ENCODE assay signal across 9 cellular contexts in genomic region chr2:72144746-72145657, GRCh38. TPM values are rescaled to one million over a fixed set of nuclear protein-coding genes. Genes with fewer than 3 reads are reported as not detected.
DNase-seq lines count a peak whose midpoint lies in the region; ATAC-seq and TF ChIP-seq lines count a peak whose summit lies in the region.
"Had no signal": no experiment of that assay in that cellular context is flagged by ENCODE, and none has a peak within 500 bp of the region (broad histone marks: within the 10 kb centered on the region; RNA-seq: fewer than 3 reads in every experiment).

No MANE protein-coding gene starts in this region.

- H3K9me3 ChIP-seq in HEK293 (ENCODE audit: control insufficient read depth, insufficient read depth, low read depth, low read length), result no peaks in the 10 kb centered on the region
- H3K9me3 ChIP-seq: adrenal gland had no signal

- H3K4me3 ChIP-seq in AG04449 (ENCODE audit: low read depth, low read length), result peak overlapping the region; percentile 20
- H3K4me3 ChIP-seq in HEK293 (ENCODE audit: low read depth, low read length), result peak overlapping the region; percentile 53
- H3K4me3 ChIP-seq in WI38 (ENCODE audit: low read depth, low read length), result peak overlapping the region; percentile 20
- peak overlapping the region; percentile 25 for H3K4me3 ChIP-seq in fibroblast of villous mesenchyme (ENCODE audit: low read depth, low read length)

- peaks cover 11% of the 10 kb centered on the region for H3K4me1 ChIP-seq in HEK293 (ENCODE audit: control insufficient read depth, insufficient read depth, low read length)

- DNase-seq in AG04449 (ENCODE audit: low read depth, low spot score) (no peak), fibroblast of villous mesenchyme (ENCODE audit: low read depth) (no peak), omental fat pad (ENCODE audit: low spot score) (peak; percentile 29), occipital lobe (lab: John Stamatoyannopoulos, UW) (no peak), SKM-1 treated with dmso at 0.1 percent for 144 hours (lab: John Stamatoyannopoulos, UW; ENCODE audit: unreplicated experiment) (no peak)

- peak overlapping the region; percentile 54; the same call in 1 of the 2 replicates for H3K27ac ChIP-seq in HEK293 (ENCODE audit: extremely low read depth, low read depth, low read length)
- H3K27ac ChIP-seq: adrenal gland had no signal

- POLR2A ChIA-PET in AG04449 (lab: Yijun Ruan, JAX), result no interaction called here
- POLR2A ChIA-PET in HEK293 (lab: Yijun Ruan, JAX), result interaction anchor here (1.1 kb wide), 1 partner anchor 29 kb away, joined by 3 read pairs; no protein-coding TSS in a partner anchor

- CTCF ChIA-PET in AG04449 (lab: Yijun Ruan, JAX), result no interaction called here
- CTCF ChIA-PET in HEK293 (lab: Yijun Ruan, JAX), result interaction anchor here (0.6 to 1.0 kb wide), 2 partner anchors 11 to 355 kb away, joined by 3 read pairs; no protein-coding TSS in a partner anchor

- TF ChIP-seq CTCF in AG04449 (IDR thresholded peaks at IDR 0.05; ENCODE audit: insufficient read depth, low read length, missing control alignments) (no peak), HEK293 (tag by site-specific recombination; IDR thresholded peaks at IDR 0.05) (peak; percentile 32; the same call in 1 of the 2 replicates), WI38 (IDR thresholded peaks at IDR 0.05; ENCODE audit: low read depth, low read length) (no peak), fibroblast of villous mesenchyme (IDR thresholded peaks at IDR 0.05; ENCODE audit: insufficient read depth, low read depth, low read length) (no peak), omental fat pad (IDR thresholded peaks at IDR 0.05) (no peak)

- H3K36me3 ChIP-seq in HEK293 (ENCODE audit: control insufficient read depth in 2 of 2, insufficient read depth in 1 of 2, low read length in 2 of 2), result no peaks in the 10 kb centered on the region
- H3K36me3 ChIP-seq: adrenal gland had no signal

- ATAC-seq in omental fat pad (ENCODE audit: low FRiP score) (peak; percentile 65), HG03095 (IDR thresholded peaks at IDR 0.05; ENCODE audit: unreplicated experiment) (no peak)

TF ChIP-seq in HEK293, 187 proteins besides CTCF, POLR2A, EP300 and RAD21 (continues in another document):
- TF ChIP-seq ZNF16 (tag by site-specific recombination; IDR thresholded peaks at IDR 0.05; ENCODE audit: low read depth) (no peak), ZNF501 (tag by site-specific recombination; IDR thresholded peaks at IDR 0.05) (no peak), ZBTB49 (tag by site-specific recombination; IDR thresholded peaks at IDR 0.05; ENCODE audit: low read depth) (no peak), ZNF366 (tag by site-specific recombination; conservative IDR thresholded peaks at IDR 0.05) (peak; percentile 42; the same call in 1 of the 2 replicates), ZNF658 (tag by site-specific recombination; IDR thresholded peaks at IDR 0.05) (no peak), ZBTB48 (tag by site-specific recombination; IDR thresholded peaks at IDR 0.05) (no peak), ZNF140 (tag by site-specific recombination; IDR thresholded peaks at IDR 0.05) (no peak), ZNF433 (tag by site-specific recombination; IDR thresholded peaks at IDR 0.05; ENCODE audit: low read depth) (no peak), SALL2 (tag by site-specific recombination; IDR thresholded peaks at IDR 0.05; ENCODE audit: borderline replicate concordance) (no peak), ZNF624 (tag by site-specific recombination; IDR thresholded peaks at IDR 0.05) (no peak), ZNF37A (tag by site-specific recombination; IDR thresholded peaks at IDR 0.05) (no peak), OSR2 (tag by site-specific recombination; IDR thresholded peaks at IDR 0.05) (no peak), ZBTB6 (tag by site-specific recombination; IDR thresholded peaks at IDR 0.05) (no peak), ZNF426 (tag by site-specific recombination; IDR thresholded peaks at IDR 0.05) (no peak), ZSCAN30 (tag by site-specific recombination; IDR thresholded peaks at IDR 0.05) (no peak), SCRT1 (tag by site-specific recombination; IDR thresholded peaks at IDR 0.05; ENCODE audit: borderline replicate concordance) (no peak), ZNF266 (tag by site-specific recombination; IDR thresholded peaks at IDR 0.05; ENCODE audit: low read depth) (no peak), ZNF837 (tag by site-specific recombination; IDR thresholded peaks at IDR 0.05) (no peak), ZNF121 (tag by site-specific recombination; IDR thresholded peaks at IDR 0.05) (no peak), ZNF302 (tag by site-specific recombination; IDR thresholded peaks at IDR 0.05; ENCODE audit: low read depth) (no peak), FEZF1 (tag by site-specific recombination; IDR thresholded peaks at IDR 0.05) (no peak), ZFP69B (tag by site-specific recombination; IDR thresholded peaks at IDR 0.05) (peak; percentile 76; the same call in 1 of the 2 replicates)
- TF ChIP-seq, protein P1, sequence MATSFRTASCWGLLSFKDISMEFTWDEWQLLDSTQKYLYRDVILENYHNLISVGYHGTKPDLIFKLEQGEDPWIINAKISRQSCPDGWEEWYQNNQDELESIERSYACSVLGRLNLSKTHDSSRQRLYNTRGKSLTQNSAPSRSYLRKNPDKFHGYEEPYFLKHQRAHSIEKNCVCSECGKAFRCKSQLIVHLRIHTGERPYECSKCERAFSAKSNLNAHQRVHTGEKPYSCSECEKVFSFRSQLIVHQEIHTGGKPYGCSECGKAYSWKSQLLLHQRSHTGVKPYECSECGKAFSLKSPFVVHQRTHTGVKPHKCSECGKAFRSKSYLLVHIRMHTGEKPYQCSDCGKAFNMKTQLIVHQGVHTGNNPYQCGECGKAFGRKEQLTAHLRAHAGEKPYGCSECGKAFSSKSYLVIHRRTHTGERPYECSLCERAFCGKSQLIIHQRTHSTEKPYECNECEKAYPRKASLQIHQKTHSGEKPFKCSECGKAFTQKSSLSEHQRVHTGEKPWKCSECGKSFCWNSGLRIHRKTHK (tag by site-specific recombination; IDR thresholded peaks at IDR 0.05), result no peak
- TF ChIP-seq, protein P2, sequence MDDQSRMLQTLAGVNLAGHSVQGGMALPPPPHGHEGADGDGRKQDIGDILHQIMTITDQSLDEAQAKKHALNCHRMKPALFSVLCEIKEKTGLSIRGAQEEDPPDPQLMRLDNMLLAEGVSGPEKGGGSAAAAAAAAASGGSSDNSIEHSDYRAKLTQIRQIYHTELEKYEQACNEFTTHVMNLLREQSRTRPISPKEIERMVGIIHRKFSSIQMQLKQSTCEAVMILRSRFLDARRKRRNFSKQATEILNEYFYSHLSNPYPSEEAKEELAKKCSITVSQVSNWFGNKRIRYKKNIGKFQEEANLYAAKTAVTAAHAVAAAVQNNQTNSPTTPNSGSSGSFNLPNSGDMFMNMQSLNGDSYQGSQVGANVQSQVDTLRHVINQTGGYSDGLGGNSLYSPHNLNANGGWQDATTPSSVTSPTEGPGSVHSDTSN (CRISPR knock-in tag; IDR thresholded peaks at IDR 0.05), result no peak
- TF ChIP-seq, protein P3, sequence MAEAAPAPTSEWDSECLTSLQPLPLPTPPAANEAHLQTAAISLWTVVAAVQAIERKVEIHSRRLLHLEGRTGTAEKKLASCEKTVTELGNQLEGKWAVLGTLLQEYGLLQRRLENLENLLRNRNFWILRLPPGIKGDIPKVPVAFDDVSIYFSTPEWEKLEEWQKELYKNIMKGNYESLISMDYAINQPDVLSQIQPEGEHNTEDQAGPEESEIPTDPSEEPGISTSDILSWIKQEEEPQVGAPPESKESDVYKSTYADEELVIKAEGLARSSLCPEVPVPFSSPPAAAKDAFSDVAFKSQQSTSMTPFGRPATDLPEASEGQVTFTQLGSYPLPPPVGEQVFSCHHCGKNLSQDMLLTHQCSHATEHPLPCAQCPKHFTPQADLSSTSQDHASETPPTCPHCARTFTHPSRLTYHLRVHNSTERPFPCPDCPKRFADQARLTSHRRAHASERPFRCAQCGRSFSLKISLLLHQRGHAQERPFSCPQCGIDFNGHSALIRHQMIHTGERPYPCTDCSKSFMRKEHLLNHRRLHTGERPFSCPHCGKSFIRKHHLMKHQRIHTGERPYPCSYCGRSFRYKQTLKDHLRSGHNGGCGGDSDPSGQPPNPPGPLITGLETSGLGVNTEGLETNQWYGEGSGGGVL (tag by site-specific recombination; IDR thresholded peaks at IDR 0.05), result peak; percentile 40

RNA-seq across cellular contexts. Expression of gene CYP26B1, which starts 2.7 kb away (rescaled TPM):
- total RNA-seq in fibroblast of villous mesenchyme (under 0.01 and 0.43 TPM in 2 replicates), omental fat pad (10 to 100 TPM; 10.6 to 36.6 (median 18.8) TPM), occipital lobe (3.1 TPM)
